Comparison of ENCODE assay signal across 23 cellular contexts in the genomic region with DNA sequence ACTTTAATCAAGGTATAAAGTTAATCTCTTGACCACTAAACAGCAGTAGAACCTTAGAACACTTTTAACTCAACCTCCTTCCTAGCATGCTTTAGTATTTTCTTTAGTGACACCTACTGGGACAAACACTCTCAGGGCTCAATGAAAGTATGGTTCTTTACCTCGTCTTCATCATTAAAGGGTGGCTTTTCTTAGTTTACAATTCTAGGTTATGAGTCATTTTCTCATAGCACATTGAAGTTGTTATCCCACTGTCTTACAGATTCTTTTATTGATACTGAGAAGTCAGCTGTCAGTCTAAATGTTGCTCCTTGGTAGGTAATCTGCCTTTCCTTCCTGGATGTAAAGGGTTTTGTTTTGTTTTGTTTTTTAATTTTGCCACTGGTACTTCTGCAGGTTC. TPM values are rescaled to one million over a fixed set of nuclear protein-coding genes. Genes with fewer than 3 reads are reported as not detected.
"Had no signal": no experiment of that assay in that cellular context is flagged by ENCODE, and none has a peak within 500 bp of the region (broad histone marks: within the 10 kb centered on the region; RNA-seq: fewer than 3 reads in every experiment).

No MANE protein-coding gene starts in this region.

- H3K4me3 ChIP-seq: breast epithelium, coronary artery, heart right ventricle, lower lobe of right lung, thoracic aorta, vagina had no signal

- DNase-seq: activated B cell treated with CpG ODN at 0.5 μM for 24 hours; activated CD4-positive, alpha-beta T cell treated with anti-CD3 and anti-CD28 coated beads, Interleukin-2, amount 10 ng/mL, durations not matched to agents 24 days and 14 days; activated gamma-delta T cell treated with Interleukin-2 at 50 U/mL for 16 hours; activated T-cell treated with anti-CD3 and anti-CD28 coated beads, Interleukin-2, amount 50 U/mL, for 72 hours; amniotic stem cell; endodermal cell; heart right ventricle; lower lobe of right lung; naive B cell; small intestine; stimulated activated CD4-positive, alpha-beta T cell treated with anti-CD3 and anti-CD28 coated beads, Interleukin-2, amount 100 ng/mL, for 24 hours; T1000 had no signal

- H3K36me3 ChIP-seq: breast epithelium had no signal

- H3K9me3 Mint-ChIP-seq: activated B cell treated with CpG ODN at 0.5 μM for 24 hours; endodermal cell; naive B cell; stimulated activated memory B cell treated with anti-CD40 and anti-IgM and Interleukin-4, amounts not matched to agents 10 μg/mL and 1 μg/mL and 100 μg/mL, for 72 hours; type B pancreatic cell had no signal

- H3K27ac ChIP-seq: breast epithelium, coronary artery, epithelial cell of prostate, heart right ventricle, lower lobe of right lung, thoracic aorta, vagina had no signal

- H3K4me3 Mint-ChIP-seq: activated B cell treated with CpG ODN at 0.5 μM for 24 hours; activated CD4-positive, alpha-beta T cell treated with anti-CD3 and anti-CD28 coated beads, Interleukin-2, amount 10 ng/mL, durations not matched to agents 24 days and 14 days; activated naive CD8-positive, alpha-beta T cell; activated T-cell treated with anti-CD3 and anti-CD28 coated beads, Interleukin-2, amount 50 U/mL, for 72 hours; endodermal cell; naive B cell; stimulated activated memory B cell treated with anti-CD40 and anti-IgM and Interleukin-4, amounts not matched to agents 10 μg/mL and 1 μg/mL and 100 μg/mL, for 72 hours; T-helper 1 cell treated with Interleukin-12 subunit alpha and Interleukin-12 subunit beta and Interleukin-4 antibody, amounts not matched to agents 30 μg/mL and 1 μg/mL, for 36 hours; type B pancreatic cell had no signal

- H3K27me3 ChIP-seq: breast epithelium, heart right ventricle, vagina had no signal

- H3K4me1 ChIP-seq: breast epithelium, heart right ventricle, lower lobe of right lung, vagina had no signal

- H3K27ac Mint-ChIP-seq: activated B cell treated with CpG ODN at 0.5 μM for 24 hours; activated CD4-positive, alpha-beta T cell treated with anti-CD3 and anti-CD28 coated beads, Interleukin-2, amount 10 ng/mL, durations not matched to agents 24 days and 14 days; activated naive CD8-positive, alpha-beta T cell; activated T-cell treated with anti-CD3 and anti-CD28 coated beads, Interleukin-2, amount 50 U/mL, for 72 hours; endodermal cell; stimulated activated memory B cell treated with anti-CD40 and anti-IgM and Interleukin-4, amounts not matched to agents 10 μg/mL and 1 μg/mL and 100 μg/mL, for 72 hours; T-helper 1 cell treated with Interleukin-12 subunit alpha and Interleukin-12 subunit beta and Interleukin-4 antibody, amounts not matched to agents 30 μg/mL and 1 μg/mL, for 36 hours; type B pancreatic cell had no signal

- H3K27me3 Mint-ChIP-seq: activated B cell treated with CpG ODN at 0.5 μM for 24 hours; activated CD4-positive, alpha-beta T cell treated with anti-CD3 and anti-CD28 coated beads, Interleukin-2, amount 10 ng/mL, durations not matched to agents 24 days and 14 days; activated naive CD8-positive, alpha-beta T cell; naive B cell; stimulated activated memory B cell treated with anti-CD40 and anti-IgM and Interleukin-4, amounts not matched to agents 10 μg/mL and 1 μg/mL and 100 μg/mL, for 72 hours; type B pancreatic cell had no signal

- H3K9me3 ChIP-seq: breast epithelium, heart right ventricle, lower lobe of right lung, thoracic aorta, vagina had no signal

- H3K4me1 Mint-ChIP-seq: activated B cell treated with CpG ODN at 0.5 μM for 24 hours; endodermal cell; naive B cell; stimulated activated memory B cell treated with anti-CD40 and anti-IgM and Interleukin-4, amounts not matched to agents 10 μg/mL and 1 μg/mL and 100 μg/mL, for 72 hours had no signal

- ATAC-seq: heart right ventricle; left lobe of liver; lower lobe of right lung; sciatic nerve; stimulated activated memory B cell treated with anti-CD40 and anti-IgM and Interleukin-4, amounts not matched to agents 10 μg/mL and 1 μg/mL and 100 μg/mL, for 72 hours had no signal

RNA-seq across cellular contexts. Expression of a gene that starts 38.0 kb away (rescaled TPM):
- total RNA-seq: activated B cell treated with CpG ODN at 0.5 μM for 24 hours; activated CD4-positive, alpha-beta T cell treated with anti-CD3 and anti-CD28 coated beads, Interleukin-2, amount 10 ng/mL, durations not matched to agents 24 days and 14 days; activated T-cell treated with anti-CD3 and anti-CD28 coated beads, Interleukin-2, amount 50 U/mL, for 72 hours; endodermal cell; vagina had no signal
